Comparison of ENCODE assay signal across 8 cellular contexts in genomic region chr9:79572891-79573696, GRCh38. TPM values are rescaled to one million over a fixed set of nuclear protein-coding genes. Genes with fewer than 3 reads are reported as not detected.
DNase-seq lines count a peak whose midpoint lies in the region; ATAC-seq and TF ChIP-seq lines count a peak whose summit lies in the region.

No MANE protein-coding gene starts in this region.

- H3K4me1 Mint-ChIP-seq in Caco-2 (ENCODE audit: low read depth, unreplicated experiment) = peaks cover 5% of the 10 kb centered on the region
- H3K4me1 Mint-ChIP-seq in natural killer cell treated with Interleukin-12 subunit alpha and Interleukin-12 subunit beta and Interleukin-15 and Interleukin-18, amount 100 ng/mL, for 72 hours (ENCODE audit: low read depth in 2 of 2) = peaks cover 42 to 46% of the 10 kb centered on the region in 2 donors

- no TSS peak for BruUV-seq in Caco-2 (replicated peaks; lab: Mats Ljungman, UMichigan)

- TF ChIP-seq CTCF in Caco-2 (IDR thresholded peaks at IDR 0.05; ENCODE audit: insufficient read depth in 1 of 2, low read depth in 1 of 2, low read length in 1 of 2, severe bottlenecking in 1 of 2, unreplicated experiment in 1 of 2) (no peak), thoracic aorta (IDR thresholded peaks at IDR 0.05) (no peak)

- H3K9me3 Mint-ChIP-seq in Caco-2 (ENCODE audit: unreplicated experiment) = no peaks in the 10 kb centered on the region
- H3K9me3 Mint-ChIP-seq in natural killer cell treated with Interleukin-12 subunit alpha and Interleukin-12 subunit beta and Interleukin-15 and Interleukin-18, amount 100 ng/mL, for 72 hours = no peaks in the 10 kb centered on the region

- ATAC-seq in natural killer cell treated with Interleukin-12 subunit alpha and Interleukin-12 subunit beta and Interleukin-15 and Interleukin-18, amount 100 ng/mL, for 72 hours = peak; percentile 2
- ATAC-seq in thoracic aorta (ENCODE audit: insufficient number of reproducible peaks, low FRiP score, low read depth) (no peak), HG03520 (IDR thresholded peaks at IDR 0.05; ENCODE audit: unreplicated experiment) (no peak), GM21528 (IDR thresholded peaks at IDR 0.05; ENCODE audit: low FRiP score, unreplicated experiment) (no peak)

- POLR2A ChIA-PET in Caco-2 (lab: Charles Lee) = interaction anchor here (0.6 kb wide), 1 partner anchor 72 kb away, joined by 3 read pairs; no protein-coding TSS in a partner anchor

- peak overlapping the region; percentile 39 for H3K27ac Mint-ChIP-seq in Caco-2 (ENCODE audit: unreplicated experiment)
- H3K27ac Mint-ChIP-seq in natural killer cell treated with Interleukin-12 subunit alpha and Interleukin-12 subunit beta and Interleukin-15 and Interleukin-18, amount 100 ng/mL, for 72 hours = peak overlapping the region; percentile 77 to 97

- no peaks in the 10 kb centered on the region for H3K27me3 ChIP-seq in Caco-2 (replicated peaks; ENCODE audit: control insufficient read depth, insufficient read depth, low read length)
- H3K27me3 ChIP-seq in MG63 = no peaks in the 10 kb centered on the region
- no peaks in the 10 kb centered on the region for H3K27me3 ChIP-seq in thoracic aorta (replicated peaks; ENCODE audit: insufficient read depth)

- H3K4me1 ChIP-seq in Caco-2 (no peaks in the 10 kb centered on the region), thoracic aorta (ENCODE audit: control insufficient read depth in 1 of 2, low read depth in 2 of 2) (peaks cover 8 to 12% of the 10 kb centered on the region in 2 donors)

- CTCF ChIA-PET in Caco-2 (lab: Charles Lee) = no interaction called here

- no peaks in the 10 kb centered on the region for H3K36me3 ChIP-seq in Caco-2 (ENCODE audit: control insufficient read depth, insufficient read depth, low read length)
- H3K36me3 ChIP-seq in MG63 = no peaks in the 10 kb centered on the region
- no peaks in the 10 kb centered on the region for H3K36me3 ChIP-seq in thoracic aorta

- peak overlapping the region; percentile 84 to 96 for H3K27ac ChIP-seq in thoracic aorta

- intact Hi-C loops in Caco-2 (cut with micrococcal nuclease; ENCODE audit: unreplicated experiment) = loop anchor here (5.0 to 10.0 kb wide), 2 partner anchors 109 to 192 kb away; no protein-coding TSS in a partner anchor

- DNase-seq in Caco-2 = no peak
- DNase-seq in MG63 = peak; percentile 20
- peak; percentile 57 to 64 for DNase-seq in activated T-cell treated with anti-CD3 and anti-CD28 coated beads, Interleukin-2, amount 50 U/mL, for 48 hours
- peak; percentile 12 for DNase-seq in fibroblast of gingiva (ENCODE audit: low read depth)
- DNase-seq in natural killer cell treated with Interleukin-12 subunit alpha and Interleukin-12 subunit beta and Interleukin-15 and Interleukin-18, amount 100 ng/mL, for 72 hours (ENCODE audit: low spot score) = peak; percentile 82
- DNase-seq in thoracic aorta (ENCODE audit: low spot score) = no peak

- no peaks in the 10 kb centered on the region for H3K27me3 Mint-ChIP-seq in Caco-2 (ENCODE audit: insufficient read depth, unreplicated experiment)
- no peaks in the 10 kb centered on the region for H3K27me3 Mint-ChIP-seq in natural killer cell treated with Interleukin-12 subunit alpha and Interleukin-12 subunit beta and Interleukin-15 and Interleukin-18, amount 100 ng/mL, for 72 hours

- H3K4me3 ChIP-seq in Caco-2 (ENCODE audit: low read depth, low read length) (peak overlapping the region; percentile 50), MG63 (peak overlapping the region; percentile 60), thoracic aorta (peak overlapping the region; percentile 95)

- H3K4me3 Mint-ChIP-seq in Caco-2 (ENCODE audit: unreplicated experiment) = peak overlapping the region; percentile 68
- no peak overlapping the region for H3K4me3 Mint-ChIP-seq in natural killer cell treated with Interleukin-12 subunit alpha and Interleukin-12 subunit beta and Interleukin-15 and Interleukin-18, amount 100 ng/mL, for 72 hours

- H3K36me3 Mint-ChIP-seq in Caco-2 (ENCODE audit: insufficient read depth, unreplicated experiment) = no peaks in the 10 kb centered on the region
- H3K36me3 Mint-ChIP-seq in natural killer cell treated with Interleukin-12 subunit alpha and Interleukin-12 subunit beta and Interleukin-15 and Interleukin-18, amount 100 ng/mL, for 72 hours = peaks cover 8% of the 10 kb centered on the region

- H3K9me3 ChIP-seq in Caco-2 = no peaks in the 10 kb centered on the region
- H3K9me3 ChIP-seq in MG63 = no peaks in the 10 kb centered on the region
- H3K9me3 ChIP-seq in thoracic aorta = no peaks in the 10 kb centered on the region

RNA-seq across cellular contexts. Expression of gene TLE4, which starts 1.3 kb away (rescaled TPM):
- 8.1 and 9.2 TPM in 2 replicates for total RNA-seq in Caco-2 (2022)
- 9.6 and 11.4 TPM in 2 replicates for total RNA-seq in MG63 (2014; rRNA removed; shearing (Covaris generic); ENCODE audit: low replicate concordance)
- 10 to 100 TPM; 50.9 to 73.6 TPM for total RNA-seq in natural killer cell treated with Interleukin-12 subunit alpha and Interleukin-12 subunit beta and Interleukin-15 and Interleukin-18, amount 100 ng/mL, for 72 hours
- 10 to 100 TPM; 19.7 to 44.1 TPM for total RNA-seq in thoracic aorta

Comparison
In these comparisons a context has a peak if more than half of its experiments do, and no peak if none do; other contexts are left out.
1. DNase-seq: peak in MG63 (single experiment), activated T-cell treated with anti-CD3 and anti-CD28 coated beads, Interleukin-2, amount 50 U/mL, for 48 hours (2 of 2), fibroblast of gingiva (single experiment) and natural killer cell treated with Interleukin-12 subunit alpha and Interleukin-12 subunit beta and Interleukin-15 and Interleukin-18, amount 100 ng/mL, for 72 hours (single experiment); none in Caco-2 (0 of 2) and thoracic aorta (single experiment).
2. ATAC-seq: peak in natural killer cell treated with Interleukin-12 subunit alpha and Interleukin-12 subunit beta and Interleukin-15 and Interleukin-18, amount 100 ng/mL, for 72 hours (2 of 2); none in thoracic aorta (single experiment), HG03520 (single experiment) and GM21528 (single experiment).
3. Peak in every context shown above with its lines, with median percentiles within 50 percentile points of each other: H3K4me3 ChIP-seq.